Comparison of ENCODE assay signal across 19 cellular contexts in the genomic region with DNA sequence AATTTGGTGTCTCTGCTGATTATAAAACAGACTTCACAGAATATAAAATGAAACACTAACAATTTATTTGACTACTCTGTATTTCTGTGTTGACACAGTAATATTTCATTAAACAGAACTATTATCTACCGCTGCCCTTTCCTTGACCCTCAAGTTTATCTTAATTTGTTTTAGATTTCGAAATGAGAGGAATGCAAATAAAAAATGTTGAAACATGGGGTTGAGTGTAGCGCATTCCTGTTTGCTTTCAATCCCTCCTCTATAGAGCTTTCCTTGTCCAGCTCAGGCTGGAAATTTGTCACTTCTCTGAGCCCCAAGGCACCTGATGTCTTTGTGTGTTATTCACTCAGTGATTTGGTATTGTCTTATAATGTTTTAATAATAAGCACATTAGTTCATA.
DNase-seq lines count a peak whose midpoint lies in the region; ATAC-seq and TF ChIP-seq lines count a peak whose summit lies in the region.
"Had no signal": no experiment of that assay in that cellular context is flagged by ENCODE, and none has a peak within 500 bp of the region (broad histone marks: within the 10 kb centered on the region; RNA-seq: fewer than 3 reads in every experiment).

No MANE protein-coding gene starts in this region.

- CTCF ChIA-PET in WTC11 (lab: Charles Lee) = no interaction called here

- peaks cover 24% of the 10 kb centered on the region for H3K9me3 Mint-ChIP-seq in WTC11

- no peaks in the 10 kb centered on the region for H3K4me1 ChIP-seq in colonic mucosa
- H3K4me1 ChIP-seq: BLaER1 treated with 17β-estradiol and CSF1 and Interleukin-3, amounts not matched to agents 10 nM and 100 nM had no signal

- no peak overlapping the region for H3K4me3 ChIP-seq in colonic mucosa
- H3K4me3 ChIP-seq: BLaER1 treated with 17β-estradiol and CSF1 and Interleukin-3, amounts not matched to agents 10 nM and 100 nM had no signal

- peaks cover 7% of the 10 kb centered on the region for H3K4me1 Mint-ChIP-seq in WTC11
- H3K4me1 Mint-ChIP-seq: activated CD4-positive, alpha-beta T cell treated with anti-CD3 and anti-CD28 coated beads, Interleukin-2, amount 10 ng/mL, durations not matched to agents 7 days and 5 days; activated naive CD8-positive, alpha-beta T cell treated with anti-CD3 and anti-CD28 coated beads, Interleukin-2, amount 10 ng/mL, durations not matched to agents 7 days and 5 days had no signal

- H3K27ac Mint-ChIP-seq in WTC11 = no peak overlapping the region
- H3K27ac Mint-ChIP-seq: activated CD4-positive, alpha-beta T cell treated with anti-CD3 and anti-CD28 coated beads, Interleukin-2, amount 10 ng/mL, durations not matched to agents 7 days and 5 days; activated naive CD8-positive, alpha-beta T cell treated with anti-CD3 and anti-CD28 coated beads, Interleukin-2, amount 10 ng/mL, durations not matched to agents 7 days and 5 days; T-helper 2 cell treated with Interferon-gamma antibody and Interleukin-4, amounts not matched to agents 5 μg/mL and 100 μg/mL, for 36 hours had no signal

- no peaks in the 10 kb centered on the region for H3K9me3 ChIP-seq in colonic mucosa
- H3K9me3 ChIP-seq: BLaER1 treated with 17β-estradiol and CSF1 and Interleukin-3, amounts not matched to agents 10 nM and 100 nM had no signal

- no peaks in the 10 kb centered on the region for H3K27me3 ChIP-seq in colonic mucosa
- H3K27me3 ChIP-seq: BLaER1 treated with 17β-estradiol and CSF1 and Interleukin-3, amounts not matched to agents 10 nM and 100 nM had no signal

- no peak overlapping the region for H3K27ac ChIP-seq in colonic mucosa
- H3K27ac ChIP-seq: BLaER1 treated with 17β-estradiol and CSF1 and Interleukin-3, amounts not matched to agents 10 nM and 100 nM had no signal

- no peaks in the 10 kb centered on the region for H3K36me3 ChIP-seq in colonic mucosa
- H3K36me3 ChIP-seq: BLaER1 treated with 17β-estradiol and CSF1 and Interleukin-3, amounts not matched to agents 10 nM and 100 nM had no signal

- H3K36me3 Mint-ChIP-seq in WTC11 = peaks cover 26% of the 10 kb centered on the region
- H3K36me3 Mint-ChIP-seq: activated naive CD8-positive, alpha-beta T cell treated with anti-CD3 and anti-CD28 coated beads, Interleukin-2, amount 10 ng/mL, durations not matched to agents 7 days and 5 days had no signal

- DNase-seq in DMS53 (lab: John Stamatoyannopoulos, UW) (peak; percentile 87), NCI-H2029 (lab: John Stamatoyannopoulos, UW) (peak; percentile 65), WTC11 (ENCODE audit: low spot score) (no peak), mucosa of gallbladder (ENCODE audit: low spot score) (peak; percentile 13), colonic mucosa (no peak), 8988T (no peak), HCEC 1CT (no peak)
- DNase-seq: activated CD4-positive, alpha-beta T cell treated with anti-CD3 and anti-CD28 coated beads, Interleukin-2, amount 10 ng/mL, durations not matched to agents 7 days and 5 days; activated naive CD8-positive, alpha-beta T cell treated with anti-CD3 and anti-CD28 coated beads, Interleukin-2, amount 10 ng/mL, durations not matched to agents 7 days and 5 days; EL; head of caudate nucleus; kidney; NCI-H1092; NCI-H82; posterior cingulate gyrus had no signal

- ATAC-seq in WTC11 = no peak
- ATAC-seq in GM21786 (IDR thresholded peaks at IDR 0.05; ENCODE audit: unreplicated experiment) = no peak
- ATAC-seq: Right ventricle myocardium inferior had no signal

- intact Hi-C loops in colonic mucosa (cut with DNase I) = no loop called here

- no peak overlapping the region for H3K4me3 Mint-ChIP-seq in WTC11
- H3K4me3 Mint-ChIP-seq: activated CD4-positive, alpha-beta T cell treated with anti-CD3 and anti-CD28 coated beads, Interleukin-2, amount 10 ng/mL, durations not matched to agents 7 days and 5 days; activated naive CD8-positive, alpha-beta T cell treated with anti-CD3 and anti-CD28 coated beads, Interleukin-2, amount 10 ng/mL, durations not matched to agents 7 days and 5 days; T-helper 2 cell treated with Interferon-gamma antibody and Interleukin-4, amounts not matched to agents 5 μg/mL and 100 μg/mL, for 36 hours had no signal

- H3K27me3 Mint-ChIP-seq in WTC11 (ENCODE audit: low read depth) = peaks cover 4% of the 10 kb centered on the region
- H3K27me3 Mint-ChIP-seq: activated CD4-positive, alpha-beta T cell treated with anti-CD3 and anti-CD28 coated beads, Interleukin-2, amount 10 ng/mL, durations not matched to agents 7 days and 5 days; activated naive CD8-positive, alpha-beta T cell treated with anti-CD3 and anti-CD28 coated beads, Interleukin-2, amount 10 ng/mL, durations not matched to agents 7 days and 5 days had no signal

- TF ChIP-seq CTCF in WTC11 (IDR thresholded peaks at IDR 0.05) (no peak), colonic mucosa (IDR thresholded peaks at IDR 0.05) (no peak)

- H3K9ac ChIP-seq in colonic mucosa (ENCODE audit: low read depth in 2 of 2, low read length in 2 of 2) = no peak overlapping the region
- H3K9ac ChIP-seq: BLaER1 treated with 17β-estradiol and CSF1 and Interleukin-3, amounts not matched to agents 10 nM and 100 nM had no signal

- POLR2A ChIA-PET in WTC11 (lab: Charles Lee) = no interaction called here

TF ChIP-seq in WTC11, 78 proteins besides CTCF, POLR2A, EP300 and RAD21:
- TF ChIP-seq GABPB1 (CRISPR knock-in tag; IDR thresholded peaks at IDR 0.05) (peak; percentile 69), PRRX2 (CRISPR knock-in tag; IDR thresholded peaks at IDR 0.05) (no peak)
TF ChIP-seq in WTC11: peak in this region for 1.

Comparison
In these comparisons a context has a peak if more than half of its experiments do, and no peak if none do; other contexts are left out.
1. DNase-seq: peak in DMS53 (single experiment), NCI-H2029 (single experiment) and mucosa of gallbladder (single experiment); none in WTC11 (single experiment), colonic mucosa (single experiment), 8988T (single experiment) and HCEC 1CT (single experiment).